In the genomic region with DNA sequence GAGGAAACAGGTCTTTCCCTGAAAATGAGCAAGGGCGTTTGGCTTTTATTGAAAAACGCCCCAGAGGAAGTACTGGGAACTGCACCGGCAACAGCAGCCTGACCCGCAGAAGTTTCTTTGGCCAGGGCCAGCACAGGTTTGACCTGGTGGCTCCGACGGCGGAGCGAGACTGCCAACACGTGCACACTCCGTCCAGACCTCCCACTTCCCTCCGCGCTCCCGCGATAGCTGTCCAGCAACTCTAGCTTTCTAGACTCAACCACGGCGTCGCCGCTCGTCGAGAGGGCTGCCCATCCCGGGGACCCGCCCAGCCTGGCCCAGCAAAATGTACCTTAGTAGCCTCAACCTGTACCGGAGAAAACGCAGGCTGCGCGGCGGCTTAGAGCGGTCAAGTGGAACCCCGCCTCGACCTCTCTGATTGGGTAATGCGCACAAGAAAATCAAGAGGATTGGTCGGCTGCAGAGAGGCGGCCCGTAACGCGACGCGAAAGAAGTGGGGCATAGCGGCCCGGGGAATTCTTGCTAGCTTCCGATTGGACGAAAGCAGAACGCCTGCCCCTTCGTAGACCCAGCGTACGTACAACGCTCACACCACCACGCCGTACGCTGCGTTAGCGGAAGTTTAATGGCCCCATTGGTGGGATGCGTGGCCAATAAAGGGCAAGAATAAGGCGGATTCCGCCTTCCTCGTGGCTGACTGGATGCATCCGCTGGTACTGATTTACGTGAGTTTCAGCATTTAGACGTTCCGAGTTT, we compare ENCODE assay signal across 1 cellular context.
TF ChIP-seq lines count a peak whose summit lies in the region.

A gene with protein sequence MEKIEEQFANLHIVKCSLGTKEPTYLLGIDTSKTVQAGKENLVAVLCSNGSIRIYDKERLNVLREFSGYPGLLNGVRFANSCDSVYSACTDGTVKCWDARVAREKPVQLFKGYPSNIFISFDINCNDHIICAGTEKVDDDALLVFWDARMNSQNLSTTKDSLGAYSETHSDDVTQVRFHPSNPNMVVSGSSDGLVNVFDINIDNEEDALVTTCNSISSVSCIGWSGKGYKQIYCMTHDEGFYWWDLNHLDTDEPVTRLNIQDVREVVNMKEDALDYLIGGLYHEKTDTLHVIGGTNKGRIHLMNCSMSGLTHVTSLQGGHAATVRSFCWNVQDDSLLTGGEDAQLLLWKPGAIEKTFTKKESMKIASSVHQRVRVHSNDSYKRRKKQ (minus strand): TSS at position 399 of the 756 bp plus-strand sequence. CDS start 41,929 bp downstream, outside the sequence.

TF ChIP-seq in K562, 482 proteins besides CTCF, POLR2A, EP300 and RAD21 (continued from another document):
- TF ChIP-seq SP2 (IDR thresholded peaks at IDR 0.05; ENCODE audit: extremely low read depth, low read depth, low read length, poor library complexity, severe bottlenecking) (peak; percentile 28), YY1 (IDR thresholded peaks at IDR 0.05; ENCODE audit: borderline replicate concordance in 1 of 3, control insufficient read depth in 1 of 3, extremely low read depth in 1 of 3, insufficient read depth in 3 of 3, insufficient read length in 1 of 3, insufficient replicate concordance in 2 of 3, low read depth in 1 of 3, low read length in 2 of 3) (peak in 2 of 3 experiments; percentile 30 to 49), FOXP1 (CRISPR knock-in tag; IDR thresholded peaks at IDR 0.05) (peak; percentile 69; the same call in 1 of the 2 replicates), NFATC3 (IDR thresholded peaks at IDR 0.05) (no peak), CBFA2T3 (IDR thresholded peaks at IDR 0.05) (no peak), TCF3 (CRISPR knock-in tag; IDR thresholded peaks at IDR 0.05) (0 out of 2 replicates have a peak, but pooled peaks have one; percentile 3), ZNF830 (CRISPR knock-in tag; IDR thresholded peaks at IDR 0.05) (no peak), POLR2AphosphoS5 (IDR thresholded peaks at IDR 0.05; ENCODE audit: control insufficient read depth, insufficient read depth, low read depth, low read length) (peak; percentile 85), CTBP1 (IDR thresholded peaks at IDR 0.05; ENCODE audit: borderline replicate concordance) (peak; percentile 45; the same call in 1 of the 2 replicates), PURB (CRISPR knock-in tag; IDR thresholded peaks at IDR 0.05; ENCODE audit: low read depth) (no peak), NEUROD1 (IDR thresholded peaks at IDR 0.05; ENCODE audit: borderline replicate concordance, low read depth, low read length, partially characterized antibody) (peak; percentile 73)
- TF ChIP-seq, protein P1, sequence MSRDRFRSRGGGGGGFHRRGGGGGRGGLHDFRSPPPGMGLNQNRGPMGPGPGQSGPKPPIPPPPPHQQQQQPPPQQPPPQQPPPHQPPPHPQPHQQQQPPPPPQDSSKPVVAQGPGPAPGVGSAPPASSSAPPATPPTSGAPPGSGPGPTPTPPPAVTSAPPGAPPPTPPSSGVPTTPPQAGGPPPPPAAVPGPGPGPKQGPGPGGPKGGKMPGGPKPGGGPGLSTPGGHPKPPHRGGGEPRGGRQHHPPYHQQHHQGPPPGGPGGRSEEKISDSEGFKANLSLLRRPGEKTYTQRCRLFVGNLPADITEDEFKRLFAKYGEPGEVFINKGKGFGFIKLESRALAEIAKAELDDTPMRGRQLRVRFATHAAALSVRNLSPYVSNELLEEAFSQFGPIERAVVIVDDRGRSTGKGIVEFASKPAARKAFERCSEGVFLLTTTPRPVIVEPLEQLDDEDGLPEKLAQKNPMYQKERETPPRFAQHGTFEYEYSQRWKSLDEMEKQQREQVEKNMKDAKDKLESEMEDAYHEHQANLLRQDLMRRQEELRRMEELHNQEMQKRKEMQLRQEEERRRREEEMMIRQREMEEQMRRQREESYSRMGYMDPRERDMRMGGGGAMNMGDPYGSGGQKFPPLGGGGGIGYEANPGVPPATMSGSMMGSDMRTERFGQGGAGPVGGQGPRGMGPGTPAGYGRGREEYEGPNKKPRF (IDR thresholded peaks at IDR 0.05; ENCODE audit: low read depth, low read length) = peak; percentile 60; the same call in 1 of the 2 replicates
- TF ChIP-seq, protein P2, sequence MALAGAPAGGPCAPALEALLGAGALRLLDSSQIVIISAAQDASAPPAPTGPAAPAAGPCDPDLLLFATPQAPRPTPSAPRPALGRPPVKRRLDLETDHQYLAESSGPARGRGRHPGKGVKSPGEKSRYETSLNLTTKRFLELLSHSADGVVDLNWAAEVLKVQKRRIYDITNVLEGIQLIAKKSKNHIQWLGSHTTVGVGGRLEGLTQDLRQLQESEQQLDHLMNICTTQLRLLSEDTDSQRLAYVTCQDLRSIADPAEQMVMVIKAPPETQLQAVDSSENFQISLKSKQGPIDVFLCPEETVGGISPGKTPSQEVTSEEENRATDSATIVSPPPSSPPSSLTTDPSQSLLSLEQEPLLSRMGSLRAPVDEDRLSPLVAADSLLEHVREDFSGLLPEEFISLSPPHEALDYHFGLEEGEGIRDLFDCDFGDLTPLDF (CRISPR knock-in tag; IDR thresholded peaks at IDR 0.05) = no peak
- TF ChIP-seq, protein P3, sequence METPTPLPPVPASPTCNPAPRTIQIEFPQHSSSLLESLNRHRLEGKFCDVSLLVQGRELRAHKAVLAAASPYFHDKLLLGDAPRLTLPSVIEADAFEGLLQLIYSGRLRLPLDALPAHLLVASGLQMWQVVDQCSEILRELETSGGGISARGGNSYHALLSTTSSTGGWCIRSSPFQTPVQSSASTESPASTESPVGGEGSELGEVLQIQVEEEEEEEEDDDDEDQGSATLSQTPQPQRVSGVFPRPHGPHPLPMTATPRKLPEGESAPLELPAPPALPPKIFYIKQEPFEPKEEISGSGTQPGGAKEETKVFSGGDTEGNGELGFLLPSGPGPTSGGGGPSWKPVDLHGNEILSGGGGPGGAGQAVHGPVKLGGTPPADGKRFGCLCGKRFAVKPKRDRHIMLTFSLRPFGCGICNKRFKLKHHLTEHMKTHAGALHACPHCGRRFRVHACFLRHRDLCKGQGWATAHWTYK (CRISPR knock-in tag; IDR thresholded peaks at IDR 0.05) = no peak
- TF ChIP-seq, protein P4, sequence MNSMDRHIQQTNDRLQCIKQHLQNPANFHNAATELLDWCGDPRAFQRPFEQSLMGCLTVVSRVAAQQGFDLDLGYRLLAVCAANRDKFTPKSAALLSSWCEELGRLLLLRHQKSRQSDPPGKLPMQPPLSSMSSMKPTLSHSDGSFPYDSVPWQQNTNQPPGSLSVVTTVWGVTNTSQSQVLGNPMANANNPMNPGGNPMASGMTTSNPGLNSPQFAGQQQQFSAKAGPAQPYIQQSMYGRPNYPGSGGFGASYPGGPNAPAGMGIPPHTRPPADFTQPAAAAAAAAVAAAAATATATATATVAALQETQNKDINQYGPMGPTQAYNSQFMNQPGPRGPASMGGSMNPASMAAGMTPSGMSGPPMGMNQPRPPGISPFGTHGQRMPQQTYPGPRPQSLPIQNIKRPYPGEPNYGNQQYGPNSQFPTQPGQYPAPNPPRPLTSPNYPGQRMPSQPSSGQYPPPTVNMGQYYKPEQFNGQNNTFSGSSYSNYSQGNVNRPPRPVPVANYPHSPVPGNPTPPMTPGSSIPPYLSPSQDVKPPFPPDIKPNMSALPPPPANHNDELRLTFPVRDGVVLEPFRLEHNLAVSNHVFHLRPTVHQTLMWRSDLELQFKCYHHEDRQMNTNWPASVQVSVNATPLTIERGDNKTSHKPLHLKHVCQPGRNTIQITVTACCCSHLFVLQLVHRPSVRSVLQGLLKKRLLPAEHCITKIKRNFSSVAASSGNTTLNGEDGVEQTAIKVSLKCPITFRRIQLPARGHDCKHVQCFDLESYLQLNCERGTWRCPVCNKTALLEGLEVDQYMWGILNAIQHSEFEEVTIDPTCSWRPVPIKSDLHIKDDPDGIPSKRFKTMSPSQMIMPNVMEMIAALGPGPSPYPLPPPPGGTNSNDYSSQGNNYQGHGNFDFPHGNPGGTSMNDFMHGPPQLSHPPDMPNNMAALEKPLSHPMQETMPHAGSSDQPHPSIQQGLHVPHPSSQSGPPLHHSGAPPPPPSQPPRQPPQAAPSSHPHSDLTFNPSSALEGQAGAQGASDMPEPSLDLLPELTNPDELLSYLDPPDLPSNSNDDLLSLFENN (IDR thresholded peaks at IDR 0.05; ENCODE audit: low read depth in 2 of 2, low read length in 2 of 2) = peak in 1 of 2 experiments; percentile 18; a peak in 1 of 4 replicates
- TF ChIP-seq, protein P5, sequence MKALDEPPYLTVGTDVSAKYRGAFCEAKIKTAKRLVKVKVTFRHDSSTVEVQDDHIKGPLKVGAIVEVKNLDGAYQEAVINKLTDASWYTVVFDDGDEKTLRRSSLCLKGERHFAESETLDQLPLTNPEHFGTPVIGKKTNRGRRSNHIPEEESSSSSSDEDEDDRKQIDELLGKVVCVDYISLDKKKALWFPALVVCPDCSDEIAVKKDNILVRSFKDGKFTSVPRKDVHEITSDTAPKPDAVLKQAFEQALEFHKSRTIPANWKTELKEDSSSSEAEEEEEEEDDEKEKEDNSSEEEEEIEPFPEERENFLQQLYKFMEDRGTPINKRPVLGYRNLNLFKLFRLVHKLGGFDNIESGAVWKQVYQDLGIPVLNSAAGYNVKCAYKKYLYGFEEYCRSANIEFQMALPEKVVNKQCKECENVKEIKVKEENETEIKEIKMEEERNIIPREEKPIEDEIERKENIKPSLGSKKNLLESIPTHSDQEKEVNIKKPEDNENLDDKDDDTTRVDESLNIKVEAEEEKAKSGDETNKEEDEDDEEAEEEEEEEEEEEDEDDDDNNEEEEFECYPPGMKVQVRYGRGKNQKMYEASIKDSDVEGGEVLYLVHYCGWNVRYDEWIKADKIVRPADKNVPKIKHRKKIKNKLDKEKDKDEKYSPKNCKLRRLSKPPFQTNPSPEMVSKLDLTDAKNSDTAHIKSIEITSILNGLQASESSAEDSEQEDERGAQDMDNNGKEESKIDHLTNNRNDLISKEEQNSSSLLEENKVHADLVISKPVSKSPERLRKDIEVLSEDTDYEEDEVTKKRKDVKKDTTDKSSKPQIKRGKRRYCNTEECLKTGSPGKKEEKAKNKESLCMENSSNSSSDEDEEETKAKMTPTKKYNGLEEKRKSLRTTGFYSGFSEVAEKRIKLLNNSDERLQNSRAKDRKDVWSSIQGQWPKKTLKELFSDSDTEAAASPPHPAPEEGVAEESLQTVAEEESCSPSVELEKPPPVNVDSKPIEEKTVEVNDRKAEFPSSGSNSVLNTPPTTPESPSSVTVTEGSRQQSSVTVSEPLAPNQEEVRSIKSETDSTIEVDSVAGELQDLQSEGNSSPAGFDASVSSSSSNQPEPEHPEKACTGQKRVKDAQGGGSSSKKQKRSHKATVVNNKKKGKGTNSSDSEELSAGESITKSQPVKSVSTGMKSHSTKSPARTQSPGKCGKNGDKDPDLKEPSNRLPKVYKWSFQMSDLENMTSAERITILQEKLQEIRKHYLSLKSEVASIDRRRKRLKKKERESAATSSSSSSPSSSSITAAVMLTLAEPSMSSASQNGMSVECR (CRISPR knock-in tag; IDR thresholded peaks at IDR 0.05) = peak; percentile 78
